Comparison of ENCODE assay signal across 8 cellular contexts in genomic region chr19:45994456-45994988, GRCh38. TPM values are rescaled to one million over a fixed set of nuclear protein-coding genes. Genes with fewer than 3 reads are reported as not detected.
DNase-seq lines count a peak whose midpoint lies in the region; ATAC-seq and TF ChIP-seq lines count a peak whose summit lies in the region.

No MANE protein-coding gene starts in this region.

- peaks cover 9 to 31% (median 26%) of the 10 kb centered on the region in 10 experiments for H3K4me1 ChIP-seq in BLaER1 treated with 17β-estradiol and CSF1 and Interleukin-3, amounts not matched to agents 10 nM and 100 nM
- peaks cover 6% of the 10 kb centered on the region for H3K4me1 ChIP-seq in muscle layer of colon (ENCODE audit: insufficient read depth, low read length)

- H3K4me2 ChIP-seq in BLaER1 treated with 17β-estradiol and CSF1 and Interleukin-3, amounts not matched to agents 10 nM and 100 nM, result peak overlapping the region; percentile 62 to 90 (median 74)

- no peak overlapping the region for H3K4me3 Mint-ChIP-seq in osteocyte (ENCODE audit: unreplicated experiment)

- H3K4me3 ChIP-seq in BLaER1 treated with 17β-estradiol and CSF1 and Interleukin-3, amounts not matched to agents 10 nM and 100 nM, result peak overlapping the region; percentile 51 to 79 (median 65)
- H3K4me3 ChIP-seq in cardiac fibroblast (replicated peaks in 1 of 2; ENCODE audit: low read depth in 2 of 2, low read length in 2 of 2) (peak overlapping the region; percentile 53 to 60), muscle layer of colon (ENCODE audit: low read depth in 1 of 2, low read length in 2 of 2) (peak overlapping the region; percentile 40 to 85)

- H3K9me3 Mint-ChIP-seq in osteocyte (ENCODE audit: unreplicated experiment), result no peaks in the 10 kb centered on the region

- H3K9me3 ChIP-seq in BLaER1 treated with 17β-estradiol and CSF1 and Interleukin-3, amounts not matched to agents 10 nM and 100 nM (replicated peaks in 1 of 11), result no peaks in the 10 kb centered on the region
- H3K9me3 ChIP-seq in muscle layer of colon (ENCODE audit: low read length), result no peaks in the 10 kb centered on the region

- no peaks in the 10 kb centered on the region for H3K36me3 Mint-ChIP-seq in osteocyte (ENCODE audit: unreplicated experiment)

- peaks cover 3 to 16% (median 13%) of the 10 kb centered on the region in 11 experiments for H3K27me3 ChIP-seq in BLaER1 treated with 17β-estradiol and CSF1 and Interleukin-3, amounts not matched to agents 10 nM and 100 nM
- peaks cover 0 to 15% of the 10 kb centered on the region in 2 donors for H3K27me3 ChIP-seq in muscle layer of colon (ENCODE audit: control insufficient read depth in 1 of 2, insufficient read depth in 2 of 2, low read length in 2 of 2)

- ATAC-seq in HG03175 (IDR thresholded peaks at IDR 0.05; ENCODE audit: unreplicated experiment), result peak; percentile 2
- no peak for ATAC-seq in GM19023 (IDR thresholded peaks at IDR 0.05; ENCODE audit: unreplicated experiment)

- peaks cover 13% of the 10 kb centered on the region for H3K4me1 Mint-ChIP-seq in osteocyte (ENCODE audit: unreplicated experiment)

- DNase-seq in cardiac fibroblast (ENCODE audit: low read depth in 2 of 2) (no peak), 8988T (no peak), osteocyte (ENCODE audit: extremely low spot score, unreplicated experiment) (no peak)
- no peak for DNase-seq in activated CD4-positive, alpha-beta T cell treated with anti-CD3 and anti-CD28 coated beads for 1 hour

- H3K36me3 ChIP-seq in BLaER1 treated with 17β-estradiol and CSF1 and Interleukin-3, amounts not matched to agents 10 nM and 100 nM, result peaks cover 0 to 15% (median 0%) of the 10 kb centered on the region in 11 experiments; a peak in 4 of 22 replicates
- peaks cover 6% of the 10 kb centered on the region for H3K36me3 ChIP-seq in muscle layer of colon (ENCODE audit: insufficient read depth, low read length)

- peaks cover 0 to 18% (median 15%) of the 10 kb centered on the region in 11 experiments; a peak in 18 of 22 replicates for H4K20me1 ChIP-seq in BLaER1 treated with 17β-estradiol and CSF1 and Interleukin-3, amounts not matched to agents 10 nM and 100 nM

- peak overlapping the region in 6 of 11 experiments; percentile 11 to 54 (median 35); a peak in 8 of 22 replicates for H3K27ac ChIP-seq in BLaER1 treated with 17β-estradiol and CSF1 and Interleukin-3, amounts not matched to agents 10 nM and 100 nM
- H3K27ac ChIP-seq in muscle layer of colon (ENCODE audit: low read depth, low read length), result no peak overlapping the region

- H3K9ac ChIP-seq in BLaER1 treated with 17β-estradiol and CSF1 and Interleukin-3, amounts not matched to agents 10 nM and 100 nM, result peak overlapping the region; percentile 13 to 67 (median 54); a peak in 19 of 22 replicates
- peak overlapping the region; percentile 27 for H3K9ac ChIP-seq in muscle layer of colon (ENCODE audit: low read length)

- no peak for TF ChIP-seq CTCF in cardiac fibroblast (IDR thresholded peaks at IDR 0.05; ENCODE audit: low read depth, low read length)
- TF ChIP-seq CTCF in osteocyte (IDR thresholded peaks at IDR 0.05), result no peak

- peaks cover 13% of the 10 kb centered on the region for H3K27me3 Mint-ChIP-seq in osteocyte (ENCODE audit: unreplicated experiment)

- H3K27ac Mint-ChIP-seq in osteocyte (ENCODE audit: unreplicated experiment), result no peak overlapping the region

RNA-seq across cellular contexts. Expression of gene CCDC61, which starts 0.7 kb away (rescaled TPM):
- total RNA-seq in osteocyte, result 12.4 and 13.8 TPM in 2 replicates

RNA-seq across cellular contexts. Expression of gene NOVA2, which starts 20.9 kb away (rescaled TPM):
- not detected in 2 replicates for total RNA-seq in osteocyte

RNA-seq across cellular contexts. Expression of gene PGLYRP1, which starts 28.3 kb away (rescaled TPM):
- total RNA-seq in osteocyte, result not detected in 2 replicates

RNA-seq across cellular contexts. Expression of gene IGFL4, which starts 46.3 kb away (rescaled TPM):
- not detected in 2 replicates for total RNA-seq in osteocyte
